ENCODE assay signal across 29 cellular contexts in the genomic region with DNA sequence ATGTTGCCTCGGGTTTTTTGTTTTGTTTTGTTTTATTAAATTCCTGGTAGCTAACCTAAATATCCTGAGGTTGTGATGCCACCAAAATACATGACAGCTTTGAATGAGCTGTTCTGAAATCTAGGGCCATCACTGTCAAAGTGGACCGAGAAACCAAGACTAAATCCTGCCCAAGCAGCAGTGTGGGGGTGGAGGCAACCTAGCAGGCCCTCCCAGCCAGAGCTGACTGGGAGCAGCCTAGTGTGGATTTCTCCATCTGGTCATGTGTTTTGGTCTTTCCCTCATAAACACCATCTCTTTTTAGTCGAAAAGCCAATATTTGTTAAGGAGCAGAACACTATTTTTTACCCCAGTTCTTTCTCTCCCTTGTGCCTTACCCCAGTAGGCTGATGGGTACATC.
"Had no signal": no experiment of that assay in that cellular context is flagged by ENCODE, and none has a peak within 500 bp of the region (broad histone marks: within the 10 kb centered on the region; RNA-seq: fewer than 3 reads in every experiment).

No MANE protein-coding gene starts in this region.

- H3K9me3 Mint-ChIP-seq: activated CD4-positive, alpha-beta memory T cell treated with anti-CD3 and anti-CD28 coated beads for 36 hours; activated naive CD4-positive, alpha-beta T cell treated with anti-CD3 and anti-CD28 coated beads, Interleukin-2, amount 50 U/mL, for 72 hours; activated T-cell treated with anti-CD3 and anti-CD28 coated beads, Interleukin-2, amount 50 U/mL, for 72 hours; stimulated activated memory B cell treated with anti-CD40 and anti-IgM and Interleukin-4, amounts not matched to agents 10 μg/mL and 1 μg/mL and 100 μg/mL, for 72 hours; stimulated activated naive CD8-positive, alpha-beta T cell treated with anti-CD3 and anti-CD28 coated beads, Interleukin-15, amount 100 ng/mL, for 72 hours; T-helper 1 cell treated with Interleukin-12 subunit alpha and Interleukin-12 subunit beta and Interleukin-4 antibody, amounts not matched to agents 30 μg/mL and 1 μg/mL, for 36 hours; type B pancreatic cell had no signal

- DNase-seq: activated CD4-positive, alpha-beta memory T cell treated with anti-CD3 and anti-CD28 coated beads for 36 hours; activated CD4-positive, alpha-beta T cell treated with anti-CD3 and anti-CD28 coated beads for 4 hours; activated naive CD4-positive, alpha-beta T cell; activated T-cell treated with anti-CD3 and anti-CD28 coated beads, Interleukin-2, amount 50 U/mL, for 72 hours; cerebellar nuclear complex; effector memory CD4-positive, alpha-beta T cell; islet precursor cell; left cardiac atrium; left ventricle myocardium superior; mucosa of descending colon; occipital lobe; stimulated activated CD4-positive, alpha-beta T cell treated with anti-CD3 and anti-CD28 coated beads, Interleukin-1b, Interleukin-23, amount 100 ng/mL, for 48 hours; stimulated activated CD4-positive, alpha-beta T cell treated with anti-CD3 and anti-CD28 coated beads, Interleukin-4, amount 100 ng/mL, for 4 hours; stimulated activated CD8-positive, alpha-beta memory T cell treated with anti-CD3 and anti-CD28 coated beads, Interleukin-4, amount 100 ng/mL, for 48 hours; stimulated activated naive CD8-positive, alpha-beta T cell treated with anti-CD3 and anti-CD28 coated beads, Interleukin-15, amount 100 ng/mL, for 72 hours; substantia nigra; T-helper 9 cell; uterus had no signal

- H3K4me3 Mint-ChIP-seq: activated CD4-positive, alpha-beta memory T cell treated with anti-CD3 and anti-CD28 coated beads for 36 hours; activated T-cell treated with anti-CD3 and anti-CD28 coated beads, Interleukin-2, amount 50 U/mL, for 72 hours; stimulated activated memory B cell treated with anti-CD40 and anti-IgM and Interleukin-4, amounts not matched to agents 10 μg/mL and 1 μg/mL and 100 μg/mL, for 72 hours; stimulated activated naive CD8-positive, alpha-beta T cell treated with anti-CD3 and anti-CD28 coated beads, Interleukin-15, amount 100 ng/mL, for 72 hours; T-helper 1 cell treated with Interleukin-12 subunit alpha and Interleukin-12 subunit beta and Interleukin-4 antibody, amounts not matched to agents 30 μg/mL and 1 μg/mL, for 36 hours; type B pancreatic cell had no signal

- ATAC-seq: activated naive CD4-positive, alpha-beta T cell treated with anti-CD3 and anti-CD28 coated beads, Interleukin-2, amount 50 U/mL, for 72 hours; activated T-cell treated with anti-CD3 and anti-CD28 coated beads, Interleukin-2, amount 50 U/mL, for 72 hours; gastroesophageal sphincter; left cardiac atrium; left ventricle myocardium superior; mucosa of descending colon; stimulated activated memory B cell treated with anti-CD40 and anti-IgM and Interleukin-4, amounts not matched to agents 10 μg/mL and 1 μg/mL and 100 μg/mL, for 72 hours; stimulated activated naive CD8-positive, alpha-beta T cell treated with anti-CD3 and anti-CD28 coated beads, Interleukin-15, amount 100 ng/mL, for 72 hours had no signal

- H3K36me3 Mint-ChIP-seq: activated naive CD4-positive, alpha-beta T cell treated with anti-CD3 and anti-CD28 coated beads, Interleukin-2, amount 50 U/mL, for 72 hours had no signal

- H3K27me3 Mint-ChIP-seq: activated CD4-positive, alpha-beta memory T cell treated with anti-CD3 and anti-CD28 coated beads for 36 hours; stimulated activated memory B cell treated with anti-CD40 and anti-IgM and Interleukin-4, amounts not matched to agents 10 μg/mL and 1 μg/mL and 100 μg/mL, for 72 hours; stimulated activated naive CD8-positive, alpha-beta T cell treated with anti-CD3 and anti-CD28 coated beads, Interleukin-15, amount 100 ng/mL, for 72 hours; type B pancreatic cell had no signal

- FAIRE-seq: TTC549 had no signal

- H3K4me1 Mint-ChIP-seq: stimulated activated naive CD8-positive, alpha-beta T cell treated with anti-CD3 and anti-CD28 coated beads, Interleukin-15, amount 100 ng/mL, for 72 hours had no signal

- H3K27ac Mint-ChIP-seq: activated CD4-positive, alpha-beta memory T cell treated with anti-CD3 and anti-CD28 coated beads for 36 hours; activated naive CD4-positive, alpha-beta T cell treated with anti-CD3 and anti-CD28 coated beads, Interleukin-2, amount 50 U/mL, for 72 hours; activated T-cell treated with anti-CD3 and anti-CD28 coated beads, Interleukin-2, amount 50 U/mL, for 72 hours; stimulated activated memory B cell treated with anti-CD40 and anti-IgM and Interleukin-4, amounts not matched to agents 10 μg/mL and 1 μg/mL and 100 μg/mL, for 72 hours; stimulated activated naive CD8-positive, alpha-beta T cell treated with anti-CD3 and anti-CD28 coated beads, Interleukin-15, amount 100 ng/mL, for 72 hours; T-helper 1 cell treated with Interleukin-12 subunit alpha and Interleukin-12 subunit beta and Interleukin-4 antibody, amounts not matched to agents 30 μg/mL and 1 μg/mL, for 36 hours; type B pancreatic cell had no signal

- H3K4me3 ChIP-seq: coronary artery, dorsolateral prefrontal cortex, gastroesophageal sphincter, hepatocyte, mucosa of descending colon, right atrium auricular region, smooth muscle cell, uterus had no signal
